20 cellular contexts compared by ENCODE assay signal in the genomic region with DNA sequence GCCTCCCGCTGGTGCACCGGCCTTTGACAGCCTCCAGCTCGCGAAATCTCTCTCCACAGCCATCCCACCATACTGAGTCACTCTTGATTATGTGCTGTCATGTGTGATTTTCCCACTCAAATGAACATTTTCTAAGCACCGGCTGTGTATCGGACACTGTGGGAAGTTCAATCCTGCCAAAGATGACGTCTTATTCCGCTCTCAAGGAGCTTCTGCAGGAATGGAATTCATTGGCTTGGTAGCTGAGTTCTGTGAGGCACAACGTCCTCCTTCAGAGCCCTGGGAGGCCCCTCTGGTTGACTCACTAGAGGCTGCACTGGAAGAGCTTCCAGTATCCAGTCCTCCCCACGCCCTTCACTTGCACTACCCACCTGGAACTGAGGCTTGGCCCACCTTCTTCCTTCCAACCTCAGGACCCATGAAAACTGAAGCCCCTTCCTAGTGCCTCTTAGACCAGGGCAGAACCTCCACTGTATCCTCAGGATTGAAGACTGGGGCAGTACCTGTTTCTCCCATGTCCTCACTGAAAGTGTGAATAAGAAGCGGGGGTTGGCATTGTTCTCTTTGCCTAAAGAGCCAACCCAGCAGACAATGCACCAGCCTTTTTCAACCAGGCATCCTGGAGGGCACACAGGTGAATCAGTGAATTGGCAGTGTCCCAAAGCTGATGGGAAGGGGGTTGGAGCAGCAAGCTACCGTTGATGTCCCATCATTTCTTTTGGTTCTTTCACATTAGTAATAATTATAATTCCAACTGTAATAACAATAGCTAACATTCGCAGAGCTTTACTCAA. TPM values are rescaled to one million over a fixed set of nuclear protein-coding genes. Genes with fewer than 3 reads are reported as not detected.
DNase-seq lines count a peak whose midpoint lies in the region; ATAC-seq and TF ChIP-seq lines count a peak whose summit lies in the region.
"Had no signal": no experiment of that assay in that cellular context is flagged by ENCODE, and none has a peak within 500 bp of the region (broad histone marks: within the 10 kb centered on the region; RNA-seq: fewer than 3 reads in every experiment).

No MANE protein-coding gene starts in this region.

- peaks cover 0 to 11% (median 0%) of the 10 kb centered on the region in 5 donors for H3K36me3 Mint-ChIP-seq in naive thymus-derived CD4-positive, alpha-beta T cell

- H3K4me1 Mint-ChIP-seq in naive thymus-derived CD4-positive, alpha-beta T cell = peaks cover 0 to 18% (median 0%) of the 10 kb centered on the region in 7 donors

- ATAC-seq in naive thymus-derived CD4-positive, alpha-beta T cell = no peak
- ATAC-seq in HG03095 (IDR thresholded peaks at IDR 0.05; ENCODE audit: unreplicated experiment) = no peak
- ATAC-seq: pancreas had no signal

- H3K36me3 ChIP-seq in naive thymus-derived CD4-positive, alpha-beta T cell (ENCODE audit: control insufficient read depth in 2 of 3, insufficient read depth in 3 of 3, low read length in 3 of 3) = no peaks in the 10 kb centered on the region
- H3K36me3 ChIP-seq: left ventricle myocardium inferior had no signal

- peak; percentile 17 for DNase-seq in NCI-H69 (lab: John Stamatoyannopoulos, UW)
- DNase-seq in epithelial cell of proximal tubule (ENCODE audit: low read depth) = peak; percentile 56
- no peak for DNase-seq in naive thymus-derived CD4-positive, alpha-beta T cell
- no peak for DNase-seq in NCI-H1694 (lab: John Stamatoyannopoulos, UW)
- no peak for DNase-seq in DMS53 (lab: John Stamatoyannopoulos, UW)
- DNase-seq: activated CD4-positive, alpha-beta T cell treated with anti-CD3 and anti-CD28 coated beads for 4 hours; activated T-cell treated with anti-CD3 and anti-CD28 coated beads for 4 hours; AML-193; COR-L47; effector CD4-positive, alpha-beta T cell; foreskin fibroblast; HFFc6; left ventricle myocardium inferior; MM.1S; NCI-H1930; pancreas; stimulated activated CD4-positive, alpha-beta T cell treated with anti-CD3 and anti-CD28 coated beads, Interleukin-4, amount 100 ng/mL, for 24 hours; stimulated activated CD8-positive, alpha-beta memory T cell treated with anti-CD3 and anti-CD28 coated beads, Interleukin-4, amount 100 ng/mL, for 48 hours had no signal

- CTCF ChIA-PET in naive thymus-derived CD4-positive, alpha-beta T cell (lab: Charles Lee) = interaction anchor here (0.7 to 3.9 kb wide), 2 partner anchors 9 to 32 kb away, joined by 4 to 29 read pairs; no protein-coding TSS in a partner anchor

- H3K27ac ChIP-seq in naive thymus-derived CD4-positive, alpha-beta T cell (ENCODE audit: low read depth, low read length) = no peak overlapping the region
- H3K27ac ChIP-seq: left ventricle myocardium inferior had no signal

- no peak overlapping the region for H3K4me3 Mint-ChIP-seq in naive thymus-derived CD4-positive, alpha-beta T cell
- H3K4me3 Mint-ChIP-seq: HFFc6 had no signal

- H3K9me3 ChIP-seq in naive thymus-derived CD4-positive, alpha-beta T cell (ENCODE audit: control insufficient read depth in 2 of 3, low read length in 3 of 3) = no peaks in the 10 kb centered on the region
- H3K9me3 ChIP-seq: left ventricle myocardium inferior, pancreas had no signal

- H3K27me3 Mint-ChIP-seq in naive thymus-derived CD4-positive, alpha-beta T cell = no peaks in the 10 kb centered on the region

- H3K9me3 Mint-ChIP-seq in naive thymus-derived CD4-positive, alpha-beta T cell = no peaks in the 10 kb centered on the region
- H3K9me3 Mint-ChIP-seq: HFFc6 had no signal

- intact Hi-C loops in naive thymus-derived CD4-positive, alpha-beta T cell (cut with micrococcal nuclease) = loop anchor here in 1 of 2 donors (10.0 kb wide), 1 partner anchor 1673 kb away; no protein-coding TSS in a partner anchor

- no peaks in the 10 kb centered on the region for H3K4me1 ChIP-seq in naive thymus-derived CD4-positive, alpha-beta T cell (ENCODE audit: control insufficient read depth in 2 of 2, insufficient read depth in 2 of 2, low read length in 2 of 2)

- H3K4me3 ChIP-seq in epithelial cell of proximal tubule (ENCODE audit: low read depth, low read length) = peak overlapping the region; percentile 81
- H3K4me3 ChIP-seq in naive thymus-derived CD4-positive, alpha-beta T cell (ENCODE audit: low read length) = no peak overlapping the region
- H3K4me3 ChIP-seq: left ventricle myocardium inferior had no signal

- peak overlapping the region in 6 of 9 donors; percentile 32 to 69 (median 42) for H3K27ac Mint-ChIP-seq in naive thymus-derived CD4-positive, alpha-beta T cell
- H3K27ac Mint-ChIP-seq: HFFc6 had no signal

- TF ChIP-seq CTCF in epithelial cell of proximal tubule (conservative IDR thresholded peaks at IDR 0.05; ENCODE audit: low read depth, low read length) = peak; percentile 3

- POLR2A ChIA-PET in naive thymus-derived CD4-positive, alpha-beta T cell (lab: Charles Lee) = interaction anchor here (0.6 kb wide), 1 partner anchor 34 kb away, joined by 3 read pairs; no protein-coding TSS in a partner anchor

- H3K27me3 ChIP-seq in naive thymus-derived CD4-positive, alpha-beta T cell (ENCODE audit: control insufficient read depth in 2 of 2, insufficient read depth in 2 of 2, low read length in 2 of 2) = no peaks in the 10 kb centered on the region
- H3K27me3 ChIP-seq: pancreas had no signal

RNA-seq across cellular contexts. Expression of a gene that starts 1.7 kb away (rescaled TPM):
- total RNA-seq in epithelial cell of proximal tubule = 0.58 and 2.2 TPM in 2 replicates
- total RNA-seq in naive thymus-derived CD4-positive, alpha-beta T cell = 1 to 10 TPM; 2.2 to 7.2 (median 4.3) TPM
- under 1 TPM; 0.24 to 0.98 TPM for polyA plus RNA-seq in naive thymus-derived CD4-positive, alpha-beta T cell
- total RNA-seq: HFFc6 had no signal

RNA-seq across cellular contexts. Expression of a gene that starts 5.0 kb away (rescaled TPM):
- not detected in 2 replicates for total RNA-seq in epithelial cell of proximal tubule
- total RNA-seq in naive thymus-derived CD4-positive, alpha-beta T cell = not detected
- not detected for polyA plus RNA-seq in naive thymus-derived CD4-positive, alpha-beta T cell
- total RNA-seq: HFFc6, left ventricle myocardium inferior, myocyte had no signal

RNA-seq across cellular contexts. Expression of a gene that starts 15.7 kb away (rescaled TPM):
- total RNA-seq in epithelial cell of proximal tubule = not detected in 2 replicates
- not detected for total RNA-seq in naive thymus-derived CD4-positive, alpha-beta T cell
- polyA plus RNA-seq in naive thymus-derived CD4-positive, alpha-beta T cell = under 1 TPM; 0.25 to 0.83 TPM
- total RNA-seq: HFFc6 had no signal

RNA-seq across cellular contexts. Expression of a gene that starts 34.9 kb away (rescaled TPM):
- total RNA-seq in epithelial cell of proximal tubule = 15.7 and 19.5 TPM in 2 replicates
- total RNA-seq in naive thymus-derived CD4-positive, alpha-beta T cell = 10 to 100 TPM; 31.1 to 55.8 (median 39.9) TPM
- polyA plus RNA-seq in naive thymus-derived CD4-positive, alpha-beta T cell = 10 to 100 TPM; 44.6 to 55.8 TPM

RNA-seq across cellular contexts. Expression of a gene that starts 35.5 kb away (rescaled TPM):
- total RNA-seq in epithelial cell of proximal tubule = 9.1 and 23.9 TPM in 2 replicates
- 10 to 100 TPM; 31.6 to 63.3 (median 35.9) TPM for total RNA-seq in naive thymus-derived CD4-positive, alpha-beta T cell
- polyA plus RNA-seq in naive thymus-derived CD4-positive, alpha-beta T cell = 10 to 100 TPM; 18.6 to 37.8 TPM

Comparison
In these comparisons a context has a peak if more than half of its experiments do, and no peak if none do; other contexts are left out.
1. DNase-seq: peak in NCI-H69 (single experiment) and epithelial cell of proximal tubule (single experiment); none in naive thymus-derived CD4-positive, alpha-beta T cell (0 of 9), NCI-H1694 (single experiment) and DMS53 (single experiment).